Comparison of ENCODE assay signal across 9 cellular contexts in the genomic region with DNA sequence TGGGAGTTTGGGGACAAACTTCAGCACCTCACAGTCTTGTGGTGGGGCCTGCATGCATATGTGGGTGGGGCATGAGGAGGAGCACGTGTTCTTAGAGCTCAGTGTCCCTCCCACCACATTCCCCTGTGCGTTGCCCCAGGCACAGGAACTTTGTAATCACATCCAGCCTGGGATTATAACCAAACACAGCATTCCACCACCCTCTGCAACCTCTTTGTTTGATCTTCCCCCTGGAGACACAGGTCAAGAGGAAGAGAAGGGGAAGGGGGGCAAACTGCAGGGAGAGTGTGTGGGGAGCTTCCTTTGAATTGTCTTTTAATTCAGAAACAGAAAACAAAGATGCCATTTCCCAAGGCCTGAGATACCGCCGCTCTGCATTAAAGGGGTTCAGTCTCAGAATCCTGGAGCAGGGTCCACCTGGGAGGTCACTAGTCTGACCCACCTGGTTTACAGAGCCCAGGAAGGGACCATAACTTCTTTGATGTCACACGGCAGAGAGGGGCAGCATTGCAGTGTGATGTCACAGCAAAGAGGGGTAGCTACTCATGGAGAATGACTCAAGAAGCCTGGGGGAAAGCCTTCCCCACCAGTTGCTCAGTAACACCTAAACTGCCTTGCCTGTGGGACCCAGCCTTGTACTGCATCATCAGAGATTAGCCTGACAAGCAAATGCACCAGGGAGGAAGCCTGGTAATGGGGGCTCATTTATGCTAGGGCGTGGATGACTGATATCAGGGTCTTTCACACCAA.
DNase-seq lines count a peak whose midpoint lies in the region; ATAC-seq and TF ChIP-seq lines count a peak whose summit lies in the region.
"Had no signal": no experiment of that assay in that cellular context is flagged by ENCODE, and none has a peak within 500 bp of the region (broad histone marks: within the 10 kb centered on the region; RNA-seq: fewer than 3 reads in every experiment).

No MANE protein-coding gene starts in this region.

- H3K27me3 ChIP-seq in BLaER1 (no peaks in the 10 kb centered on the region), Karpas-422 (ENCODE audit: low read length) (no peaks in the 10 kb centered on the region), mesenchymal stem cell (ENCODE audit: control insufficient read depth in 1 of 2, insufficient read depth in 1 of 2, low read length in 2 of 2) (no peaks in the 10 kb centered on the region), osteoblast (ENCODE audit: insufficient read depth, low read length) (no peaks in the 10 kb centered on the region)

- no peaks in the 10 kb centered on the region for H3K36me3 ChIP-seq in BLaER1
- no peaks in the 10 kb centered on the region for H3K36me3 ChIP-seq in Karpas-422 (ENCODE audit: insufficient read depth, low read length)
- no peaks in the 10 kb centered on the region for H3K36me3 ChIP-seq in mesenchymal stem cell (ENCODE audit: control insufficient read depth in 1 of 2, insufficient read depth in 2 of 2, low read depth in 1 of 2, low read length in 2 of 2)
- H3K36me3 ChIP-seq in osteoblast (ENCODE audit: insufficient read depth, low read length), result no peaks in the 10 kb centered on the region

- H3K9ac ChIP-seq in BLaER1 (peak overlapping the region; percentile 56), Karpas-422 (ENCODE audit: low read length) (peak overlapping the region; percentile 38), mesenchymal stem cell (ENCODE audit: low read length) (no peak overlapping the region)

- H4K8ac ChIP-seq in mesenchymal stem cell (ENCODE audit: low read length), result no peak overlapping the region

- peak overlapping the region in 1 of 2 experiments; percentile 68 for H3K4ac ChIP-seq in mesenchymal stem cell (ENCODE audit: low read depth in 1 of 2, low read length in 2 of 2)

- WGBS in mesenchymal stem cell, result 55% methylated on average over 5 of the region's 6 CpGs

- TF ChIP-seq CTCF in choroid plexus epithelial cell (conservative IDR thresholded peaks at IDR 0.05; ENCODE audit: low read depth, low read length) (no peak), osteoblast (IDR thresholded peaks at IDR 0.05; ENCODE audit: extremely low read depth, low read depth, low read length) (no peak)

- H3K9me3 ChIP-seq in BLaER1 (peaks cover 3% of the 10 kb centered on the region; the same call in 1 of the 2 replicates), Karpas-422 (ENCODE audit: low read length) (no peaks in the 10 kb centered on the region), mesenchymal stem cell (ENCODE audit: control insufficient read depth, low read length) (no peaks in the 10 kb centered on the region), osteoblast (ENCODE audit: low read depth, low read length) (peaks cover 2% of the 10 kb centered on the region)

- H3K4me2 ChIP-seq in BLaER1, result peak overlapping the region; percentile 69
- H3K4me2 ChIP-seq in Karpas-422 (ENCODE audit: low read depth, low read length, poor library complexity, severe bottlenecking), result peak overlapping the region; percentile 11
- no peak overlapping the region for H3K4me2 ChIP-seq in mesenchymal stem cell (ENCODE audit: low read length, poor library complexity, severe bottlenecking)
- no peak overlapping the region for H3K4me2 ChIP-seq in osteoblast (ENCODE audit: insufficient read depth, low read length)

- peak overlapping the region in 1 of 2 experiments; percentile 19 for H3K23ac ChIP-seq in mesenchymal stem cell (ENCODE audit: low read length in 2 of 2)

- H3K27ac ChIP-seq in BLaER1 (peak overlapping the region; percentile 81), Karpas-422 (ENCODE audit: low read length) (no peak overlapping the region), mesenchymal stem cell (ENCODE audit: low read length, poor library complexity, severe bottlenecking) (no peak overlapping the region), osteoblast (ENCODE audit: low read depth, low read length) (no peak overlapping the region)

- H3K9me2 ChIP-seq in Karpas-422 (replicated peaks; ENCODE audit: insufficient read depth, low read length), result no peaks in the 10 kb centered on the region

- ATAC-seq in HG02678 (IDR thresholded peaks at IDR 0.05; ENCODE audit: unreplicated experiment) (no peak), HG03460 (IDR thresholded peaks at IDR 0.05; ENCODE audit: unreplicated experiment) (no peak)

- H3K4me3 ChIP-seq in BLaER1 (no peak overlapping the region), Karpas-422 (ENCODE audit: low read length) (no peak overlapping the region), choroid plexus epithelial cell (ENCODE audit: low read depth, low read length) (no peak overlapping the region), mesenchymal stem cell (ENCODE audit: insufficient read depth in 1 of 2, low read depth in 1 of 2, low read length in 2 of 2) (no peak overlapping the region), osteoblast (ENCODE audit: insufficient read depth, low read length) (no peak overlapping the region)

- H2AFZ ChIP-seq in Karpas-422 (ENCODE audit: low read length) (peak overlapping the region; percentile 51), mesenchymal stem cell (ENCODE audit: low read depth, low read length) (peak overlapping the region; percentile 65), osteoblast (ENCODE audit: low read length) (no peak overlapping the region)

- peak overlapping the region; percentile 0 to 59 for H3K18ac ChIP-seq in mesenchymal stem cell (ENCODE audit: low read depth in 1 of 2, low read length in 2 of 2)

- no peak overlapping the region for H4K91ac ChIP-seq in mesenchymal stem cell (ENCODE audit: low read length)

- H2BK12ac ChIP-seq in mesenchymal stem cell (ENCODE audit: low read length in 2 of 2), result peak overlapping the region; percentile 0 to 59

- H4K20me1 ChIP-seq in BLaER1 (no peaks in the 10 kb centered on the region), Karpas-422 (ENCODE audit: insufficient read depth, low read depth, low read length) (no peaks in the 10 kb centered on the region), osteoblast (ENCODE audit: insufficient read depth, low read length) (no peaks in the 10 kb centered on the region)

- no peaks in the 10 kb centered on the region for H3K79me2 ChIP-seq in Karpas-422 (ENCODE audit: low read length)
- no peaks in the 10 kb centered on the region for H3K79me2 ChIP-seq in osteoblast (ENCODE audit: insufficient read depth, low read length)

- H2BK15ac ChIP-seq in mesenchymal stem cell (ENCODE audit: low read depth, poor library complexity, severe bottlenecking), result no peak overlapping the region

- H2AK5ac ChIP-seq in mesenchymal stem cell (ENCODE audit: low read length, severe bottlenecking), result no peak overlapping the region

- H2BK5ac ChIP-seq in mesenchymal stem cell (ENCODE audit: low read depth, low read length, poor library complexity, severe bottlenecking), result no peak overlapping the region

- peak; percentile 43 for DNase-seq in Karpas-422
- peak; percentile 55 for DNase-seq in choroid plexus epithelial cell (ENCODE audit: low read depth)
- peak; percentile 57 for DNase-seq in mesenchymal stem cell
- no peak for DNase-seq in occipital lobe (lab: John Stamatoyannopoulos, UW)
- no peak for DNase-seq in osteoblast (ENCODE audit: insufficient read length, low spot score, missing footprints)
- DNase-seq: NCI-H187 had no signal

- H3K4me1 ChIP-seq in BLaER1 (peaks cover 26% of the 10 kb centered on the region), Karpas-422 (ENCODE audit: low read length) (peaks cover 15% of the 10 kb centered on the region), mesenchymal stem cell (ENCODE audit: control insufficient read depth, insufficient read depth, low read depth, low read length) (peaks cover 4% of the 10 kb centered on the region), osteoblast (ENCODE audit: insufficient read depth, low read length) (no peaks in the 10 kb centered on the region)

- no peak overlapping the region for H2BK120ac ChIP-seq in mesenchymal stem cell (ENCODE audit: low read depth, low read length)

- H3K79me1 ChIP-seq in mesenchymal stem cell (replicated peaks; ENCODE audit: low read length, poor library complexity, severe bottlenecking), result no peaks in the 10 kb centered on the region

- peak overlapping the region in 1 of 2 experiments; percentile 58 for H3K14ac ChIP-seq in mesenchymal stem cell (ENCODE audit: low read length in 2 of 2)

Comparison
In these comparisons a context has a peak if more than half of its experiments do, and no peak if none do; other contexts are left out.
1. H3K4me2 ChIP-seq: peak in BLaER1 (single experiment) and Karpas-422 (single experiment); none in mesenchymal stem cell (single experiment) and osteoblast (single experiment).
2. DNase-seq: peak in Karpas-422 (single experiment), choroid plexus epithelial cell (single experiment) and mesenchymal stem cell (single experiment); none in occipital lobe (single experiment) and osteoblast (single experiment).